In genomic region chr17:40536731-40537171, GRCh38 we compare ENCODE assay signal across 11 cellular contexts. TPM values are rescaled to one million over a fixed set of nuclear protein-coding genes. Genes with fewer than 3 reads are reported as not detected.
DNase-seq lines count a peak whose midpoint lies in the region; ATAC-seq, FAIRE-seq and TF ChIP-seq lines count a peak whose summit lies in the region.
"Had no signal": no experiment of that assay in that cellular context is flagged by ENCODE, and none has a peak within 500 bp of the region (broad histone marks: within the 10 kb centered on the region; RNA-seq: fewer than 3 reads in every experiment).

No MANE protein-coding gene starts in this region.

- no peak overlapping the region for H3K4me3 ChIP-seq in A549
- H3K4me3 ChIP-seq in osteoblast (ENCODE audit: insufficient read depth, low read length), result no peak overlapping the region

- peak; percentile 87 to 91; a peak in 3 of 5 replicates for TF ChIP-seq EP300 in A549 (IDR thresholded peaks at IDR 0.05)

- WGBS in A549 (ENCODE audit: missing lambda C conversion rate), result 3% methylated on average over 4 of the region's 4 CpGs

- H2AFZ ChIP-seq in osteoblast (ENCODE audit: low read length), result no peak overlapping the region

- no peaks in the 10 kb centered on the region for H3K27me3 ChIP-seq in osteoblast (ENCODE audit: insufficient read depth, low read length)

- no peak for FAIRE-seq in A549 (lab: Jason Lieb, UNC)
- FAIRE-seq: G401.6 had no signal

- no peaks in the 10 kb centered on the region for H3K36me3 ChIP-seq in osteoblast (ENCODE audit: insufficient read depth, low read length)

- H3K27ac Mint-ChIP-seq in effector memory CD8-positive, alpha-beta T cell, result peak overlapping the region; percentile 79 to 80

- peak overlapping the region in 1 of 2 donors; percentile 22 for H3K4me3 Mint-ChIP-seq in effector memory CD8-positive, alpha-beta T cell

- ATAC-seq in A549, result peak in 1 of 2 experiments; percentile 5; a peak in 3 of 6 replicates
- ATAC-seq in effector memory CD8-positive, alpha-beta T cell (replicated peaks), result no peak
- ATAC-seq in GM19467 (IDR thresholded peaks at IDR 0.05; ENCODE audit: unreplicated experiment), result no peak

- H3K4me2 ChIP-seq in A549 (peak overlapping the region; percentile 42), osteoblast (ENCODE audit: insufficient read depth, low read length) (peak overlapping the region; percentile 10)

- peak in 1 of 2 experiments; percentile 83 for DNase-seq in A549 (ENCODE audit: low read depth in 1 of 2, low spot score in 1 of 2)
- DNase-seq in HT1080 (ENCODE audit: low read depth), result peak; percentile 44
- DNase-seq in effector memory CD8-positive, alpha-beta T cell, result no peak
- DNase-seq in osteoblast (ENCODE audit: insufficient read length, low spot score, missing footprints), result peak; percentile 81
- DNase-seq in NCI-H1436 (lab: John Stamatoyannopoulos, UW), result no peak
- no peak for DNase-seq in NCI-H1930 (lab: John Stamatoyannopoulos, UW)
- no peak for DNase-seq in AML-193 (lab: John Stamatoyannopoulos, UW)

- TF ChIP-seq CTCF in A549 (IDR thresholded peaks at IDR 0.05) (no peak), osteoblast (IDR thresholded peaks at IDR 0.05; ENCODE audit: extremely low read depth, low read depth, low read length) (no peak)

- CTCF ChIA-PET in A549 (lab: Yijun Ruan, JAX), result interaction anchor here (0.6 to 36.6 kb wide), 10 partner anchors 15 to 235 kb away, joined by 3 to 1144 read pairs (median 115); partner anchors contain the start of genes CCR7, IGFBP4 and TOP2A

- peak overlapping the region; percentile 95 to 99 for H3K27ac ChIP-seq in A549
- peak overlapping the region; percentile 99 for H3K27ac ChIP-seq in osteoblast (ENCODE audit: low read depth, low read length)

- H3K36me3 Mint-ChIP-seq in effector memory CD8-positive, alpha-beta T cell (ENCODE audit: insufficient read depth), result peaks cover 32% of the 10 kb centered on the region

- H3K9me3 ChIP-seq in A549 (no peaks in the 10 kb centered on the region), osteoblast (ENCODE audit: low read depth, low read length) (no peaks in the 10 kb centered on the region)

- H3K4me1 ChIP-seq in A549 (peaks cover 77% of the 10 kb centered on the region), osteoblast (ENCODE audit: insufficient read depth, low read length) (peaks cover 60% of the 10 kb centered on the region)

- H3K27me3 Mint-ChIP-seq in effector memory CD8-positive, alpha-beta T cell, result no peaks in the 10 kb centered on the region

- no peaks in the 10 kb centered on the region for H3K9me3 Mint-ChIP-seq in effector memory CD8-positive, alpha-beta T cell

- TF ChIP-seq POLR2A in A549 (IDR thresholded peaks at IDR 0.05; ENCODE audit: low read length), result no peak

- H3K4me1 Mint-ChIP-seq in effector memory CD8-positive, alpha-beta T cell (ENCODE audit: low read depth in 2 of 2), result peaks cover 71 to 76% of the 10 kb centered on the region in 2 donors

- POLR2A ChIA-PET in A549 (lab: Yijun Ruan, JAX), result interaction anchor here (0.5 to 9.7 kb wide), 5 partner anchors 12 to 73 kb away, joined by 3 to 64 read pairs (median 6); no protein-coding TSS in a partner anchor

- TF ChIP-seq RAD21 in A549 (conservative IDR thresholded peaks at IDR 0.05 in 1 of 2, IDR thresholded peaks at IDR 0.05 in 1 of 2), result no peak

- H3K79me2 ChIP-seq in osteoblast (ENCODE audit: insufficient read depth, low read length), result no peaks in the 10 kb centered on the region

- no peaks in the 10 kb centered on the region for H4K20me1 ChIP-seq in osteoblast (ENCODE audit: insufficient read depth, low read length)

TF ChIP-seq in A549, 52 proteins besides CTCF, POLR2A, EP300 and RAD21 (continues in another document):
- no peak for TF ChIP-seq KDM1A (IDR thresholded peaks at IDR 0.05; ENCODE audit: low read depth)
- TF ChIP-seq MYC (IDR thresholded peaks at IDR 0.05; ENCODE audit: borderline replicate concordance, low read length), result no peak
- TF ChIP-seq EHF (CRISPR knock-in tag; IDR thresholded peaks at IDR 0.05), result peak; percentile 71; the same call in 1 of the 2 replicates
- no peak; the same call in 2 of the 3 replicates for TF ChIP-seq SMC3 (IDR thresholded peaks at IDR 0.05)
- TF ChIP-seq CEBPB (IDR thresholded peaks at IDR 0.05), result peak; percentile 46 to 51; a peak in 2 of 4 replicates
- no peak for TF ChIP-seq RNF2 (IDR thresholded peaks at IDR 0.05; ENCODE audit: borderline replicate concordance, low read depth)
- TF ChIP-seq POLR2AphosphoS2 (conservative IDR thresholded peaks at IDR 0.05; ENCODE audit: low read length), result no peak
- TF ChIP-seq BCL3 (IDR thresholded peaks at IDR 0.05), result 0 out of 3 replicates have a peak, but pooled peaks have one; percentile 46
- no peak for TF ChIP-seq HDAC2 (IDR thresholded peaks at IDR 0.05)
- TF ChIP-seq FOSL2 (IDR thresholded peaks at IDR 0.05), result no peak
- peak; percentile 40; the same call in 1 of the 2 replicates for TF ChIP-seq FOSL2 (CRISPR knock-in tag; IDR thresholded peaks at IDR 0.05)
- no peak for TF ChIP-seq ZFP36 (IDR thresholded peaks at IDR 0.05; ENCODE audit: borderline replicate concordance, partially characterized antibody)
- no peak for TF ChIP-seq BHLHE40 (IDR thresholded peaks at IDR 0.05; ENCODE audit: low read depth, low read length)
- peak; percentile 51 for TF ChIP-seq GATA3 (IDR thresholded peaks at IDR 0.05; ENCODE audit: borderline replicate concordance)
- no peak for TF ChIP-seq PHF8 (IDR thresholded peaks at IDR 0.05; ENCODE audit: borderline replicate concordance, low read depth)
- no peak for TF ChIP-seq CBX8 (IDR thresholded peaks at IDR 0.05)
- no peak for TF ChIP-seq HMGXB4 (CRISPR knock-in tag; IDR thresholded peaks at IDR 0.05; ENCODE audit: borderline replicate concordance)

RNA-seq across cellular contexts. Expression of gene CCR7, which starts 28.5 kb away (rescaled TPM):
- 1.4 and 1.9 TPM in 2 replicates for polyA plus RNA-seq in A549 (2011; rRNA removed)
- 0.79 and 1.5 TPM in 2 replicates for polyA plus RNA-seq in A549 (2012; cell fraction: cytosol; rRNA removed)
- 3.0 and 3.2 TPM in 2 replicates for polyA plus RNA-seq in A549 (2012; cell fraction: nucleus; rRNA removed)
- polyA plus RNA-seq in A549 (2017; fragmentation: RNase III; extraction: RNeasy Plus Mini Kit Qiagen cat#74134 plus additional on column Dnase treatment), result 0.72 to 0.84 TPM (median 0.76 TPM) in 3 replicates
- polyA minus RNA-seq in A549 (2011; rRNA and poly(A)+ RNA removed), result 1.7 and 3.3 TPM in 2 replicates
- total RNA-seq in HT1080 (2014; rRNA removed; shearing (Covaris generic)), result 0.07 and 0.21 TPM in 2 replicates
- 0.08 TPM in 1 of 2 replicates, not detected in the other for polyA plus RNA-seq in HT1080 (2015; cell fraction: cytosol; rRNA removed)
- 0.28 and 0.35 TPM in 2 replicates for polyA plus RNA-seq in HT1080 (2015; cell fraction: nucleus; rRNA removed)
- not detected in 2 replicates for total RNA-seq in osteoblast
- polyA plus RNA-seq: neural cell had no signal

RNA-seq across cellular contexts. Expression of gene TNS4, which starts 35.3 kb away (rescaled TPM):
- 24.2 and 45.9 TPM in 2 replicates for polyA plus RNA-seq in A549 (2011; rRNA removed)
- polyA plus RNA-seq in A549 (2012; cell fraction: cytosol; rRNA removed), result 18.0 and 30.2 TPM in 2 replicates
- polyA plus RNA-seq in A549 (2012; cell fraction: nucleus; rRNA removed), result 83.8 and 125 TPM in 2 replicates
- polyA plus RNA-seq in A549 (2017; fragmentation: RNase III; extraction: RNeasy Plus Mini Kit Qiagen cat#74134 plus additional on column Dnase treatment), result 61.6 to 75.9 TPM (median 73.5 TPM) in 3 replicates
- 62.8 and 79.7 TPM in 2 replicates for polyA minus RNA-seq in A549 (2011; rRNA and poly(A)+ RNA removed)
- total RNA-seq in HT1080 (2014; rRNA removed; shearing (Covaris generic)), result 0.10 and 0.95 TPM in 2 replicates
- 3.3 and 4.0 TPM in 2 replicates for polyA plus RNA-seq in HT1080 (2015; cell fraction: cytosol; rRNA removed)
- polyA plus RNA-seq in HT1080 (2015; cell fraction: nucleus; rRNA removed), result 6.1 and 12.7 TPM in 2 replicates
- total RNA-seq in osteoblast, result under 0.01 and 0.29 TPM in 2 replicates
- total RNA-seq: subcutaneous adipose tissue had no signal
- polyA plus RNA-seq: neural cell had no signal

Comparison
In these comparisons a context has a peak if more than half of its experiments do, and no peak if none do; other contexts are left out.
1. DNase-seq: peak in HT1080 (single experiment) and osteoblast (single experiment); none in effector memory CD8-positive, alpha-beta T cell (0 of 3), NCI-H1436 (single experiment), NCI-H1930 (0 of 2) and AML-193 (0 of 2).